In the genomic region with DNA sequence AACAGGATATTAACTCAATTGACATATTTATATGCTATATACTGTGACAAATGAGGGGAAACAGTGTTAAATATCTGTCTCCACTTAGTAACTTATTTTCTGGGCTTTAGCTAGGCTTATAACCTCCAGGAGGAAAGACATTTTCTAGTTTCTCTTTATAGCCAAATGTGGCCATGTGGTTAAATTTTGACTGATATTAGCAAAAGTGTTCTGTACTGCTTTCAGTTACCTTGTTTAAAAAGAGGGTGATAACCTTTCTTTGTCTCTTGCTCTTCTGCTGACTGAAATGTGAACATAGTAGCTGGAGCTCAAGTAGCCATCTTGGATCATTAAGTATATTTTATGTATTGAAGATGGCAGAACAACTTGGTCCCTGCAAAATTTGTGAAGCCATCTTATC, we compare ENCODE assay signal across 15 cellular contexts.
A peak's percentile ranks its signal among the peaks of the same experiment; 100 is the strongest.
DNase-seq lines count a peak whose midpoint lies in the region; ATAC-seq and TF ChIP-seq lines count a peak whose summit lies in the region.
"Had no signal": no experiment of that assay in that cellular context is flagged by ENCODE, and none has a peak within 500 bp of the region (broad histone marks: within the 10 kb centered on the region; RNA-seq: fewer than 3 reads in every experiment).

No MANE protein-coding gene starts in this region.

- no peak overlapping the region for H4K8ac ChIP-seq in H9 (replicated peaks; ENCODE audit: insufficient read length, low read depth, low read length)

- H3K23me2 ChIP-seq in H9 (ENCODE audit: insufficient read length, low read depth, low read length, poor library complexity, severe bottlenecking) = no peaks in the 10 kb centered on the region

- no peak overlapping the region for H2BK20ac ChIP-seq in H9 (ENCODE audit: low read depth, low read length, poor library complexity, severe bottlenecking)

- H3K79me1 ChIP-seq in H9 (ENCODE audit: insufficient read depth, low read depth, low read length, poor library complexity, severe bottlenecking) = no peaks in the 10 kb centered on the region

- H2AFZ ChIP-seq in H9 (ENCODE audit: low read length) = no peak overlapping the region

- H3K14ac ChIP-seq in H9 (ENCODE audit: insufficient read depth, low read length) = no peak overlapping the region

- no peak overlapping the region for H3K23ac ChIP-seq in H9 (ENCODE audit: insufficient read length, low read depth, low read length)

- no peak overlapping the region for H2BK5ac ChIP-seq in H9 (ENCODE audit: insufficient read length, low read length)

- no peaks in the 10 kb centered on the region for H3K9me3 ChIP-seq in H9 (ENCODE audit: control insufficient read depth, low read depth, low read length)
- H3K9me3 ChIP-seq: BLaER1 had no signal

- H3K4me1 Mint-ChIP-seq in H9 = peaks cover 8 to 10% of the 10 kb centered on the region in 2 experiments
- H3K4me1 Mint-ChIP-seq: CD8-positive, alpha-beta memory T cell had no signal

- H3K4me1 ChIP-seq in H9 (ENCODE audit: insufficient read depth, low read length) = no peaks in the 10 kb centered on the region
- H3K4me1 ChIP-seq: BLaER1 had no signal

- no peak overlapping the region for H4K5ac ChIP-seq in H9 (ENCODE audit: insufficient read length, low read depth, low read length)

- no peaks in the 10 kb centered on the region for H3K27me3 Mint-ChIP-seq in H9 (ENCODE audit: low read depth)
- H3K27me3 Mint-ChIP-seq: CD8-positive, alpha-beta memory T cell had no signal

- H3K27ac Mint-ChIP-seq in H9 = no peak overlapping the region
- H3K27ac Mint-ChIP-seq: CD8-positive, alpha-beta memory T cell had no signal

- peak; percentile 54 for ATAC-seq in GM19467 (IDR thresholded peaks at IDR 0.05; ENCODE audit: unreplicated experiment)
- ATAC-seq in HG02981 (IDR thresholded peaks at IDR 0.05; ENCODE audit: unreplicated experiment) = peak; percentile 55
- no peak for ATAC-seq in HG02884 (IDR thresholded peaks at IDR 0.05; ENCODE audit: unreplicated experiment)
- ATAC-seq in GM19397 (IDR thresholded peaks at IDR 0.05; ENCODE audit: unreplicated experiment) = no peak
- no peak for ATAC-seq in stimulated activated naive CD8-positive, alpha-beta T cell treated with anti-CD3 and anti-CD28 coated beads, Interleukin-15, Interleukin-2, amounts not matched to agents 100 U/mL and 50 U/mL, for 24 hours

- DNase-seq in H9 = no peak
- no peak for DNase-seq in stimulated activated naive CD8-positive, alpha-beta T cell treated with anti-CD3 and anti-CD28 coated beads, Interleukin-15, Interleukin-2, amounts not matched to agents 100 U/mL and 50 U/mL, for 24 hours
- DNase-seq: CD8-positive, alpha-beta memory T cell; HCEC 1CT; NCI-H1417 treated with DMSO at 0.1 percent for 48 hours; NCI-H2081 treated with DMSO at 0.1 percent for 48 hours; NCI-H524; SHP77; T-helper 2 cell had no signal

- no peak overlapping the region for H3K4me2 ChIP-seq in H9 (ENCODE audit: insufficient read depth, insufficient read length, low read length)
- H3K4me2 ChIP-seq: BLaER1 had no signal

- H3K27ac ChIP-seq in VCaP = peak overlapping the region; percentile 76
- no peak overlapping the region for H3K27ac ChIP-seq in H9 (ENCODE audit: insufficient read length, low read depth, low read length)
- H3K27ac ChIP-seq: BLaER1 had no signal

- no peaks in the 10 kb centered on the region for H3K79me2 ChIP-seq in H9 (ENCODE audit: insufficient read depth, low read length)

- H4K20me1 ChIP-seq in H9 (ENCODE audit: control insufficient read depth, insufficient read depth, insufficient read length) = no peaks in the 10 kb centered on the region
- H4K20me1 ChIP-seq: BLaER1 had no signal

- no peak overlapping the region for H3K4ac ChIP-seq in H9 (ENCODE audit: low read depth, low read length)

- H2AK5ac ChIP-seq in H9 (ENCODE audit: insufficient read length, low read length) = no peak overlapping the region

- no peaks in the 10 kb centered on the region for H3K27me3 ChIP-seq in H9 (ENCODE audit: insufficient read depth, low read length)
- H3K27me3 ChIP-seq: BLaER1 had no signal

- no peak overlapping the region for H3T11ph ChIP-seq in H9 (ENCODE audit: low read length)

- H3K36me3 Mint-ChIP-seq in H9 (ENCODE audit: insufficient read depth in 1 of 3, low read depth in 3 of 3) = peaks cover 0 to 2% (median 0%) of the 10 kb centered on the region in 3 experiments; a peak in 1 of 7 replicates

- no peak overlapping the region for H3K9ac ChIP-seq in H9 (ENCODE audit: extremely low read depth, insufficient read length, low read length)
- H3K9ac ChIP-seq: BLaER1 had no signal

- no peak overlapping the region for H3K56ac ChIP-seq in H9 (ENCODE audit: insufficient read length, low read depth, low read length)

- TF ChIP-seq CTCF in VCaP (conservative IDR thresholded peaks at IDR 0.05) (no peak), H9 (conservative IDR thresholded peaks at IDR 0.05) (no peak)

- H2BK120ac ChIP-seq in H9 (ENCODE audit: low read depth, low read length, poor library complexity, severe bottlenecking) = no peak overlapping the region

- no peak overlapping the region for H3K18ac ChIP-seq in H9 (ENCODE audit: insufficient read length, low read depth, low read length)

- no peak overlapping the region for H4K91ac ChIP-seq in H9 (ENCODE audit: insufficient read length, low read depth, low read length)

- no peak overlapping the region for H2BK12ac ChIP-seq in H9 (ENCODE audit: insufficient read length, low read depth, low read length)

- H3K4me3 Mint-ChIP-seq in H9 = no peak overlapping the region

- H3K9me3 Mint-ChIP-seq in H9 = peaks cover 0 to 2% of the 10 kb centered on the region in 2 experiments; a peak in 1 of 5 replicates

- H2BK15ac ChIP-seq in H9 (ENCODE audit: low read depth, low read length) = no peak overlapping the region

Comparison
In these comparisons a context has a peak if more than half of its experiments do, and no peak if none do; other contexts are left out.
1. ATAC-seq: peak in GM19467 (single experiment) and HG02981 (single experiment); none in HG02884 (single experiment), GM19397 (single experiment) and stimulated activated naive CD8-positive, alpha-beta T cell treated with anti-CD3 and anti-CD28 coated beads, Interleukin-15, Interleukin-2, amounts not matched to agents 100 U/mL and 50 U/mL, for 24 hours (single experiment).